8 cellular contexts compared by ENCODE assay signal in the genomic region with DNA sequence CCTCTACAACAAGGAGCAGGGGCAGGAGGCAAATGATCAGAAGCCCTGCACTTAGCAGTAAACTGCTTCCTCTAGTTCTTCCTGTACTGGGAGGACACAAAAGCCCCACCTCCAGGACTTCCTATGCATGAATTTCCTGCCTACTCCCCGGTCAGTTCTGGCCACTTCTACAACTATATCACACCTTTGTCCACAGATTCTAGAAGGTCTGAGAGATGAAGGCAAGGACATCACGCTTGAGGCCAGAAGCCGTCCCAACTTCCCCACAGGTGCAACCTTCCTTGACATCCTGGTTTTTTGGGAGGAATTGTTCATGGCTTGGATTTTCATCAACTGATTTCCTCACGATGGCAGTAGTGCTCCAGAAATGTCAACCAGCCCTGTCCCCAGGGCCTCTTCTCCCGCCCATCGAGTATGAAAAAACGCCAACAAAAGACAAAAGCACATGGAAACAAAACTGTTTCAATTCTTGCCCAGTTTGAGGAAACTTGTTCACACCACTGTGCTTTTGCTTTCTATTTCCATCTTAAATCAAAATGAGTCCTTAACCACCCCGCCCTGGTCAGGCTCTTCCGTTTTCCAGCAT.
DNase-seq lines count a peak whose midpoint lies in the region; ATAC-seq and TF ChIP-seq lines count a peak whose summit lies in the region.

No MANE protein-coding gene starts in this region.

- ATAC-seq in GM21786 (IDR thresholded peaks at IDR 0.05; ENCODE audit: unreplicated experiment) (peak; percentile 48), GM23338 (no peak)

- peak overlapping the region; percentile 21 for H3K4me3 ChIP-seq in OCI-LY1 (ENCODE audit: low read depth, low read length, poor library complexity, severe bottlenecking)
- H3K4me3 ChIP-seq in right atrium auricular region: peak overlapping the region; percentile 29 to 35
- H3K4me3 ChIP-seq in GM23338: no peak overlapping the region

- H3K27me3 ChIP-seq in OCI-LY1 (ENCODE audit: insufficient read depth, low read length) (no peaks in the 10 kb centered on the region), right atrium auricular region (no peaks in the 10 kb centered on the region), GM23338 (ENCODE audit: insufficient read depth) (no peaks in the 10 kb centered on the region)

- peaks cover 13% of the 10 kb centered on the region for H3K9me3 Mint-ChIP-seq in GM23338

- no peak overlapping the region for H2AFZ ChIP-seq in OCI-LY1 (ENCODE audit: low read length)
- no peak overlapping the region for H2AFZ ChIP-seq in GM23338

- H3K36me3 ChIP-seq in OCI-LY1 (ENCODE audit: insufficient read depth, low read length) (no peaks in the 10 kb centered on the region), right atrium auricular region (no peaks in the 10 kb centered on the region), GM23338 (ENCODE audit: insufficient read depth) (peaks cover 8% of the 10 kb centered on the region; the same call in 1 of the 2 replicates)

- H3K4me2 ChIP-seq in OCI-LY1 (ENCODE audit: low read length) (peak overlapping the region; percentile 52), GM23338 (no peak overlapping the region)

- no peaks in the 10 kb centered on the region for H4K20me1 ChIP-seq in OCI-LY1 (ENCODE audit: insufficient read depth, low read length)
- H4K20me1 ChIP-seq in GM23338 (replicated peaks; ENCODE audit: insufficient read depth): no peaks in the 10 kb centered on the region

- H3K27me3 Mint-ChIP-seq in GM23338 (ENCODE audit: insufficient read depth, low read depth, poor library complexity): peaks cover 1% of the 10 kb centered on the region

- no peak overlapping the region for H3K27ac Mint-ChIP-seq in GM23338

- DNase-seq in DMS79 (lab: John Stamatoyannopoulos, UW) (peak; percentile 14), right atrium auricular region (ENCODE audit: low spot score) (no peak), NCI-H2227 (lab: John Stamatoyannopoulos, UW; ENCODE audit: unreplicated experiment) (no peak), GM23338 (ENCODE audit: low spot score) (no peak)
- DNase-seq in activated naive CD4-positive, alpha-beta T cell treated with Interleukin-2 at 50 U/mL for 16 hours: peak; percentile 59
- DNase-seq in stimulated activated CD4-positive, alpha-beta T cell treated with anti-CD3 and anti-CD28 coated beads, Interleukin-2, amount 100 ng/mL, for 24 hours: peak; percentile 43 to 70

- H3K79me2 ChIP-seq in OCI-LY1 (ENCODE audit: insufficient read depth, low read length): no peaks in the 10 kb centered on the region
- peaks cover 71% of the 10 kb centered on the region for H3K79me2 ChIP-seq in GM23338 (replicated peaks; ENCODE audit: insufficient read depth)

- H3K9ac ChIP-seq in OCI-LY1 (ENCODE audit: low read length): no peak overlapping the region

- H3K4me1 ChIP-seq in OCI-LY1 (ENCODE audit: insufficient read depth, low read length, severe bottlenecking) (peaks cover 29% of the 10 kb centered on the region), right atrium auricular region (peaks cover 0 to 1% of the 10 kb centered on the region in 2 donors), GM23338 (ENCODE audit: insufficient read depth) (no peaks in the 10 kb centered on the region)

- H3F3A ChIP-seq in OCI-LY1 (ENCODE audit: insufficient read depth, low read length) (no peaks in the 10 kb centered on the region), GM23338 (replicated peaks; ENCODE audit: low read depth) (no peaks in the 10 kb centered on the region)

- H3K9me3 ChIP-seq in OCI-LY1 (ENCODE audit: low read length): no peaks in the 10 kb centered on the region
- no peaks in the 10 kb centered on the region for H3K9me3 ChIP-seq in right atrium auricular region

- peak; percentile 52; the same call in 1 of the 2 replicates for TF ChIP-seq CTCF in OCI-LY1 (IDR thresholded peaks at IDR 0.05; ENCODE audit: low read length)
- peak in 1 of 2 donors; percentile 73 for TF ChIP-seq CTCF in right atrium auricular region (IDR thresholded peaks at IDR 0.05)
- no peak for TF ChIP-seq CTCF in GM23338 (conservative IDR thresholded peaks at IDR 0.05; ENCODE audit: low read depth in 2 of 2)

- H3K4me1 Mint-ChIP-seq in GM23338: no peaks in the 10 kb centered on the region

- H3K27ac ChIP-seq in OCI-LY1 (ENCODE audit: low read depth, low read length, poor library complexity, severe bottlenecking) (peak overlapping the region; percentile 57), right atrium auricular region (peak overlapping the region; percentile 25 to 56), GM23338 (ENCODE audit: low read depth) (no peak overlapping the region)

- no peak overlapping the region; the same call in 2 of the 3 replicates for H3K4me3 Mint-ChIP-seq in GM23338

- H3K36me3 Mint-ChIP-seq in GM23338 (ENCODE audit: low read depth): peaks cover 81% of the 10 kb centered on the region

- H3K9me2 ChIP-seq in OCI-LY1 (ENCODE audit: low read depth, low read length): no peaks in the 10 kb centered on the region
- H3K9me2 ChIP-seq in GM23338 (ENCODE audit: insufficient read depth): no peaks in the 10 kb centered on the region

TF ChIP-seq in GM23338, 12 proteins besides CTCF, POLR2A, EP300 and RAD21 (continues in another document):
- TF ChIP-seq REST (IDR thresholded peaks at IDR 0.05; ENCODE audit: unreplicated experiment) (no peak), CREB1 (CRISPR knock-in tag; IDR thresholded peaks at IDR 0.05; ENCODE audit: low read depth) (no peak), EZH2phosphoT487 (IDR thresholded peaks at IDR 0.05; ENCODE audit: unreplicated experiment) (no peak), NANOG (IDR thresholded peaks at IDR 0.05; ENCODE audit: borderline replicate concordance) (no peak), JUNB (IDR thresholded peaks at IDR 0.05; ENCODE audit: unreplicated experiment) (no peak), ETS1 (IDR thresholded peaks at IDR 0.05) (no peak), POLR2AphosphoS5 (IDR thresholded peaks at IDR 0.05; ENCODE audit: low read depth) (no peak)

Comparison
In these comparisons a context has a peak if more than half of its experiments do, and no peak if none do; other contexts are left out.
1. DNase-seq: peak in DMS79 (single experiment), activated naive CD4-positive, alpha-beta T cell treated with Interleukin-2 at 50 U/mL for 16 hours (single experiment) and stimulated activated CD4-positive, alpha-beta T cell treated with anti-CD3 and anti-CD28 coated beads, Interleukin-2, amount 100 ng/mL, for 24 hours (2 of 2); none in right atrium auricular region (single experiment), NCI-H2227 (single experiment) and GM23338 (single experiment).